ENCODE assay signal across 13 cellular contexts in genomic region chr3:42526616-42527367, GRCh38. TPM values are rescaled to one million over a fixed set of nuclear protein-coding genes. Genes with fewer than 3 reads are reported as not detected.
DNase-seq lines count a peak whose midpoint lies in the region; ATAC-seq and TF ChIP-seq lines count a peak whose summit lies in the region.
"Had no signal": no experiment of that assay in that cellular context is flagged by ENCODE, and none has a peak within 500 bp of the region (broad histone marks: within the 10 kb centered on the region; RNA-seq: fewer than 3 reads in every experiment).

No MANE protein-coding gene starts in this region.

- no peak overlapping the region for H2BK15ac ChIP-seq in neuronal stem cell (ENCODE audit: low read length)

- H3K4me3 ChIP-seq in Panc1 (ENCODE audit: low read depth in 2 of 2, low read length in 2 of 2), result no peak overlapping the region
- peak overlapping the region in 1 of 2 donors; percentile 42 for H3K4me3 ChIP-seq in neuronal stem cell (ENCODE audit: low read length in 2 of 2)
- H3K4me3 ChIP-seq: colonic mucosa had no signal

- H2BK12ac ChIP-seq in neuronal stem cell (ENCODE audit: low read length), result no peak overlapping the region

- intact Hi-C loops in Panc1 (cut with micrococcal nuclease; ENCODE audit: unreplicated experiment), result no loop called here

- no TSS peak for BruUV-seq in Panc1 (replicated peaks; lab: Mats Ljungman, UMichigan)

- H2AFZ ChIP-seq in neuronal stem cell (ENCODE audit: low read length), result no peak overlapping the region

- H3K9ac ChIP-seq in neuronal stem cell (ENCODE audit: low read depth, low read length, poor library complexity), result no peak overlapping the region

- no peaks in the 10 kb centered on the region for H3K79me1 ChIP-seq in neuronal stem cell (ENCODE audit: low read depth, low read length)

- POLR2A ChIA-PET in Panc1 (lab: Charles Lee), result interaction anchor here (0.6 kb wide), 1 partner anchor 74 kb away, joined by 6 read pairs; no protein-coding TSS in a partner anchor

- H3K4me1 ChIP-seq in Panc1 (ENCODE audit: control insufficient read depth, insufficient read depth, low read length) (no peaks in the 10 kb centered on the region), neuronal stem cell (ENCODE audit: control insufficient read depth in 2 of 2, insufficient read depth in 1 of 2, low read depth in 1 of 2, low read length in 2 of 2) (peaks cover 0 to 11% of the 10 kb centered on the region in 2 donors)
- H3K4me1 ChIP-seq: colonic mucosa had no signal

- ATAC-seq in Panc1 (0 out of 2 replicates have a peak, but pooled peaks have one; percentile 54), HG02981 (IDR thresholded peaks at IDR 0.05; ENCODE audit: unreplicated experiment) (no peak), GM21526 (IDR thresholded peaks at IDR 0.05; ENCODE audit: low FRiP score, unreplicated experiment) (no peak)

- WGBS in neuronal stem cell (ENCODE audit: extremely low coverage in 2 of 2, insufficient read length in 2 of 2, insufficient replicate concordance in 1 of 2), 2 donors, result no CpG with 5 or more reads among the region's 15 CpGs

- H3K27me3 ChIP-seq in Panc1 (ENCODE audit: control insufficient read depth, insufficient read depth, low read length), result no peaks in the 10 kb centered on the region
- peaks cover 0 to 2% (median 0%) of the 10 kb centered on the region in 3 experiments for H3K27me3 ChIP-seq in neuronal stem cell (ENCODE audit: control insufficient read depth in 3 of 3, insufficient read depth in 3 of 3, low read depth in 1 of 3, low read length in 3 of 3)
- H3K27me3 ChIP-seq: colonic mucosa, neutrophil had no signal

- TF ChIP-seq CTCF in Panc1 (IDR thresholded peaks at IDR 0.05), result no peak

- H3K23ac ChIP-seq in neuronal stem cell (ENCODE audit: low read depth, low read length, poor library complexity), result no peak overlapping the region

- in situ Hi-C loops in Panc1 (cut with HindIII; ENCODE audit: low pct_unique_long_range_greater_than_20kb, low sequenced_read_pairs), result no loop called here

- DNase-seq in GDM1 (lab: John Stamatoyannopoulos, UW), result peak; percentile 29
- no peak for DNase-seq in Panc1 (ENCODE audit: low read depth, low spot score)
- DNase-seq in activated T-helper 9 cell treated with anti-CD3 and anti-CD28 coated beads, Interleukin-2, amount 50 U/mL, for 16 hours (ENCODE audit: low read depth), result peak; percentile 34
- no peak for DNase-seq in neuronal stem cell (ENCODE audit: low spot score)
- DNase-seq in dermis blood vessel endothelial cell, result no peak
- no peak for DNase-seq in NCI-H1694 (lab: John Stamatoyannopoulos, UW)
- DNase-seq: colonic mucosa; NCI-H2171; stimulated activated naive B cell treated with anti-CD40 and anti-IgM and Interleukin-4, amounts not matched to agents 10 μg/mL and 1 μg/mL and 100 μg/mL, for 72 hours; T1000 had no signal

- H3K27ac ChIP-seq in Panc1 (ENCODE audit: low read length) (no peak overlapping the region), neuronal stem cell (replicated peaks; ENCODE audit: low read length) (no peak overlapping the region)
- H3K27ac ChIP-seq: colonic mucosa, neutrophil had no signal

- H3K14ac ChIP-seq in neuronal stem cell (ENCODE audit: low read length), result no peak overlapping the region

- no peak overlapping the region for H3K18ac ChIP-seq in neuronal stem cell (ENCODE audit: low read length)

- no peak overlapping the region for H3K4ac ChIP-seq in neuronal stem cell (ENCODE audit: low read length)

- no peak overlapping the region for H4K8ac ChIP-seq in neuronal stem cell (ENCODE audit: low read depth, low read length)

- H3K36me3 ChIP-seq in Panc1 (ENCODE audit: control insufficient read depth, insufficient read depth, low read length) (no peaks in the 10 kb centered on the region), neuronal stem cell (replicated peaks in 1 of 2; ENCODE audit: control insufficient read depth in 2 of 2, insufficient read depth in 2 of 2, low read length in 2 of 2) (no peaks in the 10 kb centered on the region)
- H3K36me3 ChIP-seq: colonic mucosa, neutrophil had no signal

- H2BK5ac ChIP-seq in neuronal stem cell (ENCODE audit: low read length), result no peak overlapping the region

- H3K9me3 ChIP-seq in Panc1 (ENCODE audit: control insufficient read depth, insufficient read depth, low read depth, low read length), result no peaks in the 10 kb centered on the region
- H3K9me3 ChIP-seq in neuronal stem cell (replicated peaks in 1 of 2; ENCODE audit: control insufficient read depth in 2 of 2, insufficient read depth in 1 of 2, low read depth in 1 of 2, low read length in 2 of 2), result no peaks in the 10 kb centered on the region
- H3K9me3 ChIP-seq: colonic mucosa, neutrophil had no signal

- CTCF ChIA-PET in Panc1 (lab: Charles Lee), result no interaction called here

- H2AK5ac ChIP-seq in neuronal stem cell (ENCODE audit: low read depth, low read length), result no peak overlapping the region

- no peak overlapping the region for H3K4me2 ChIP-seq in neuronal stem cell (ENCODE audit: insufficient read depth, low read length, poor library complexity, severe bottlenecking)

- H2BK120ac ChIP-seq in neuronal stem cell (ENCODE audit: low read depth, low read length), result peak overlapping the region; percentile 20

- no peak overlapping the region for H4K91ac ChIP-seq in neuronal stem cell (ENCODE audit: low read depth, low read length, poor library complexity)

RNA-seq across cellular contexts. Expression of gene VIPR1, which starts 24.3 kb away (rescaled TPM):
- total RNA-seq in Panc1 (2021; ENCODE audit: unreplicated experiment) (0.41 TPM), dermis blood vessel endothelial cell (0.23 and 0.85 TPM in 2 replicates)
- polyA plus RNA-seq in Panc1 (2012; ENCODE audit: insufficient read length), result 0.29 TPM
- 1.1 TPM for polyA plus RNA-seq in neuronal stem cell (2013, experiment 1 of 2)
- 1.00 TPM for polyA plus RNA-seq in neuronal stem cell (2013, experiment 2 of 2)

RNA-seq across cellular contexts. Expression of gene SEC22C, which starts 55.0 kb away (rescaled TPM):
- total RNA-seq in Panc1 (2021; ENCODE audit: unreplicated experiment) (45.9 TPM), dermis blood vessel endothelial cell (104 and 114 TPM in 2 replicates)
- 25.3 TPM for polyA plus RNA-seq in Panc1 (2012; ENCODE audit: insufficient read length)
- polyA plus RNA-seq in neuronal stem cell (2013, experiment 1 of 2), result 30.9 TPM
- polyA plus RNA-seq in neuronal stem cell (2013, experiment 2 of 2), result 29.4 TPM

Comparison
In these comparisons a context has a peak if more than half of its experiments do, and no peak if none do; other contexts are left out.
1. DNase-seq: peak in GDM1 (single experiment) and activated T-helper 9 cell treated with anti-CD3 and anti-CD28 coated beads, Interleukin-2, amount 50 U/mL, for 16 hours (single experiment); none in Panc1 (single experiment), neuronal stem cell (single experiment), dermis blood vessel endothelial cell (single experiment) and NCI-H1694 (single experiment).